In genomic region chr15:98586066-98586465, GRCh38 we compare ENCODE assay signal across 13 cellular contexts.
"Had no signal": no experiment of that assay in that cellular context is flagged by ENCODE, and none has a peak within 500 bp of the region (broad histone marks: within the 10 kb centered on the region; RNA-seq: fewer than 3 reads in every experiment).

No MANE protein-coding gene starts in this region.

- H3K27ac ChIP-seq: ascending aorta, breast epithelium, coronary artery, gastrocnemius medialis, parathyroid adenoma, sigmoid colon, spleen, thoracic aorta, upper lobe of left lung had no signal

- H3K9me3 ChIP-seq: ascending aorta, breast epithelium, gastrocnemius medialis, sigmoid colon, spleen, thoracic aorta, upper lobe of left lung had no signal

- H3K4me1 ChIP-seq: ascending aorta, breast epithelium, gastrocnemius medialis, parathyroid adenoma, spleen, upper lobe of left lung had no signal

- H3K4me3 ChIP-seq: ascending aorta, breast epithelium, coronary artery, gastrocnemius medialis, sigmoid colon, spleen, thoracic aorta, upper lobe of left lung had no signal

- ATAC-seq: gastrocnemius medialis; stimulated activated memory B cell treated with anti-CD40 and anti-IgM and Interleukin-4, amounts not matched to agents 10 μg/mL and 1 μg/mL and 100 μg/mL, for 72 hours had no signal

- H3K27me3 ChIP-seq: ascending aorta had no signal

- H3K9ac ChIP-seq: parathyroid adenoma had no signal

- H3K36me3 ChIP-seq: ascending aorta, breast epithelium, gastrocnemius medialis, sigmoid colon, spleen, thoracic aorta, upper lobe of left lung had no signal

- DNase-seq: gastrocnemius medialis; mesenchymal stem cell; sigmoid colon; spleen; stimulated activated CD4-positive, alpha-beta T cell treated with anti-CD3 and anti-CD28 coated beads, Interleukin-4, amount 100 ng/mL, for 4 hours; T-helper 1 cell; upper lobe of left lung had no signal
